ENCODE assay signal across 13 cellular contexts in the genomic region with DNA sequence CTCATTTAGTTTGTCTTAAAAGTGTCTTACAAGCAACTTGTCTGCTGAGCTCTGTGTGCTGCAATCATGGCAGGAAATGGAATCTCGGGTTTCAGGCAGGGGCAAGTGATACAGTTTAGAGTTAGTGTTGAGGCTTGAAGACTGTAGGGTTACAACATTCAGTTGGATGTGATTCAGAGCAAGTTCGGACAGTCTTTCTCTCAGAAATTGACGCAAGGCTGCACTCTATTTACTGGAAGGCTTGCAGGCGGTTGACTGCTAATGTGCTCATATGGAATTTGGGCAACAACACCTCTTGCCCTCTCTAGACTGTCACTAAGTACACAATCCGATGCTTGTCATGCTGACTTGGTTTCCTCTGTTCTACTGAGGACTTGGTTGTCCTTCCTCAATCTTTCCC.
DNase-seq lines count a peak whose midpoint lies in the region; ATAC-seq, FAIRE-seq and TF ChIP-seq lines count a peak whose summit lies in the region.
"Had no signal": no experiment of that assay in that cellular context is flagged by ENCODE, and none has a peak within 500 bp of the region (broad histone marks: within the 10 kb centered on the region; RNA-seq: fewer than 3 reads in every experiment).

No MANE protein-coding gene starts in this region.

- no peaks in the 10 kb centered on the region for H3K36me3 ChIP-seq in bronchial epithelial cell (ENCODE audit: control insufficient read depth, insufficient read depth, low read length)
- H3K36me3 ChIP-seq in left lung: no peaks in the 10 kb centered on the region
- H3K36me3 ChIP-seq in upper lobe of right lung: no peaks in the 10 kb centered on the region
- H3K36me3 ChIP-seq in stomach: no peaks in the 10 kb centered on the region
- H3K36me3 ChIP-seq: BE2C had no signal

- no peaks in the 10 kb centered on the region for H3K36me3 Mint-ChIP-seq in natural killer cell treated with Interleukin-12 subunit alpha and Interleukin-12 subunit beta and Interleukin-15 and Interleukin-18, amount 100 ng/mL, for 72 hours
- H3K36me3 Mint-ChIP-seq in natural killer cell: no peaks in the 10 kb centered on the region

- TF ChIP-seq CTCF in natural killer cell (IDR thresholded peaks at IDR 0.05) (no peak), bronchial epithelial cell (IDR thresholded peaks at IDR 0.05; ENCODE audit: insufficient read depth, low read length, severe bottlenecking) (no peak), left lung (IDR thresholded peaks at IDR 0.05) (no peak), upper lobe of right lung (IDR thresholded peaks at IDR 0.05) (no peak), stomach (IDR thresholded peaks at IDR 0.05) (no peak), GM10248 (IDR thresholded peaks at IDR 0.05; ENCODE audit: control extremely low read depth, extremely low read depth, low read depth, missing control alignments) (no peak)

- H3K27me3 ChIP-seq in bronchial epithelial cell (ENCODE audit: control insufficient read depth, insufficient read depth, low read length) (no peaks in the 10 kb centered on the region), left lung (no peaks in the 10 kb centered on the region), upper lobe of right lung (no peaks in the 10 kb centered on the region), stomach (no peaks in the 10 kb centered on the region)
- H3K27me3 ChIP-seq: BE2C had no signal

- FAIRE-seq in bronchial epithelial cell (lab: Jason Lieb, UNC): peak; percentile 99

- peak overlapping the region; percentile 30 to 35 for H3K27ac Mint-ChIP-seq in natural killer cell treated with Interleukin-12 subunit alpha and Interleukin-12 subunit beta and Interleukin-15 and Interleukin-18, amount 100 ng/mL, for 72 hours
- H3K27ac Mint-ChIP-seq in natural killer cell: peak overlapping the region in 1 of 2 donors; percentile 60

- H3K4me3 ChIP-seq in bronchial epithelial cell (ENCODE audit: low read depth, low read length) (no peak overlapping the region), left lung (no peak overlapping the region), upper lobe of right lung (no peak overlapping the region), stomach (no peak overlapping the region)

- CTCF ChIA-PET in GM10248 (lab: Yijun Ruan, JAX): interaction anchor here (1.2 kb wide), 2 partner anchors 14 to 284 kb away, joined by 3 to 4 read pairs; no protein-coding TSS in a partner anchor

- H3K4me1 ChIP-seq in left lung (peaks cover 0 to 5% of the 10 kb centered on the region in 2 donors), upper lobe of right lung (peaks cover 11% of the 10 kb centered on the region), stomach (no peaks in the 10 kb centered on the region)
- H3K4me1 ChIP-seq: BE2C had no signal

- H3K4me1 Mint-ChIP-seq in natural killer cell treated with Interleukin-12 subunit alpha and Interleukin-12 subunit beta and Interleukin-15 and Interleukin-18, amount 100 ng/mL, for 72 hours (ENCODE audit: low read depth in 2 of 2): peaks cover 22 to 35% of the 10 kb centered on the region in 2 donors
- peaks cover 31 to 32% of the 10 kb centered on the region in 2 donors for H3K4me1 Mint-ChIP-seq in natural killer cell

- peaks cover 0 to under 1% of the 10 kb centered on the region in 2 donors for H3K27me3 Mint-ChIP-seq in natural killer cell treated with Interleukin-12 subunit alpha and Interleukin-12 subunit beta and Interleukin-15 and Interleukin-18, amount 100 ng/mL, for 72 hours
- H3K27me3 Mint-ChIP-seq in natural killer cell (ENCODE audit: low read depth in 2 of 2): no peaks in the 10 kb centered on the region

- peak; percentile 48 to 66 for ATAC-seq in natural killer cell treated with Interleukin-12 subunit alpha and Interleukin-12 subunit beta and Interleukin-15 and Interleukin-18, amount 100 ng/mL, for 72 hours
- no peak for ATAC-seq in natural killer cell
- peak; percentile 67 for ATAC-seq in left lung
- peak; percentile 27 for ATAC-seq in upper lobe of right lung
- ATAC-seq in GM21526 (IDR thresholded peaks at IDR 0.05; ENCODE audit: low FRiP score, unreplicated experiment): no peak

- TF ChIP-seq POLR2A in stomach (IDR thresholded peaks at IDR 0.05): no peak

- intact Hi-C loops in natural killer cell (cut with micrococcal nuclease) (no loop called here), left lung (cut with DNase I) (no loop called here), upper lobe of right lung (cut with DNase I) (no loop called here), stomach (cut with DNase I; ENCODE audit: low total_unique reads) (no loop called here)

- DNase-seq in natural killer cell treated with Interleukin-12 subunit alpha and Interleukin-12 subunit beta and Interleukin-15 and Interleukin-18, amount 100 ng/mL, for 72 hours (ENCODE audit: low spot score): no peak
- no peak for DNase-seq in natural killer cell
- peak; percentile 100 for DNase-seq in bronchial epithelial cell (ENCODE audit: low read depth)
- DNase-seq in left lung: no peak
- DNase-seq in upper lobe of right lung: no peak
- no peak for DNase-seq in stomach
- DNase-seq in GM10248 (ENCODE audit: extremely low spot score): no peak
- DNase-seq: activated T-cell treated with anti-CD3 and anti-CD28 coated beads, Interleukin-2, amount 50 U/mL, for 1 hour; aorta; effector memory CD4-positive, alpha-beta T cell; NCI-H1436 treated with DMSO at 0.1 percent for 48 hours had no signal

- 82 to 89% (median 83%) methylated on average over 5 of the region's 5 CpGs for WGBS in stomach, 5 donors

- no peaks in the 10 kb centered on the region for H3K9me3 Mint-ChIP-seq in natural killer cell treated with Interleukin-12 subunit alpha and Interleukin-12 subunit beta and Interleukin-15 and Interleukin-18, amount 100 ng/mL, for 72 hours
- no peaks in the 10 kb centered on the region for H3K9me3 Mint-ChIP-seq in natural killer cell

- no peak for TF ChIP-seq EP300 in stomach (IDR thresholded peaks at IDR 0.05)

- peak overlapping the region; percentile 36 for H3K4me3 Mint-ChIP-seq in natural killer cell treated with Interleukin-12 subunit alpha and Interleukin-12 subunit beta and Interleukin-15 and Interleukin-18, amount 100 ng/mL, for 72 hours
- no peak overlapping the region for H3K4me3 Mint-ChIP-seq in natural killer cell

- H3K27ac ChIP-seq in left lung (no peak overlapping the region), upper lobe of right lung (no peak overlapping the region), stomach (no peak overlapping the region)

- no peaks in the 10 kb centered on the region for H3K9me3 ChIP-seq in left lung
- H3K9me3 ChIP-seq in upper lobe of right lung: no peaks in the 10 kb centered on the region
- no peaks in the 10 kb centered on the region for H3K9me3 ChIP-seq in stomach
- H3K9me3 ChIP-seq: BE2C had no signal

- POLR2A ChIA-PET in GM10248 (lab: Yijun Ruan, JAX): no interaction called here

Comparison
In these comparisons a context has a peak if more than half of its experiments do, and no peak if none do; other contexts are left out.
1. ATAC-seq: peak in natural killer cell treated with Interleukin-12 subunit alpha and Interleukin-12 subunit beta and Interleukin-15 and Interleukin-18, amount 100 ng/mL, for 72 hours (2 of 2), left lung (single experiment) and upper lobe of right lung (single experiment); none in natural killer cell (0 of 3) and GM21526 (single experiment).